In the genomic region with DNA sequence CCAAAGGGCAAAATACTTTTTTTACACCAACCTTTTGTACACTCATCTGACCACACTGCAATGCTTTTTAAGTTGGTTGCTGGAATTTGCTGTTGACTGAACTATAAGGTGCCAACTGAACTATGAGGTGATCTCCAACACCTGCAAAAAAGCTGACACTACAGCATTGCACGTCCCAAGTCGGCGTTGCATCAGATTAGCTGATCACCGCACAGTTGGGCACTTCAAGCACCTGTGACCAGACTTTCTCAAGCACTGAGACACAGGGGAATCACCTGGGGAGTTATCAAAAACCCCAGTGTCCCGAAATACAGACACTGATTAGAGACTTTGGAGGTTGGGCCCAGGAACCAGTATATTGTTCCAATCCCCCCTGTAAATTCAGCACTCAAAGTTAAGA, we compare ENCODE assay signal across 23 cellular contexts. TPM values are rescaled to one million over a fixed set of nuclear protein-coding genes. Genes with fewer than 3 reads are reported as not detected.
DNase-seq lines count a peak whose midpoint lies in the region; ATAC-seq and TF ChIP-seq lines count a peak whose summit lies in the region.
"Had no signal": no experiment of that assay in that cellular context is flagged by ENCODE, and none has a peak within 500 bp of the region (broad histone marks: within the 10 kb centered on the region; RNA-seq: fewer than 3 reads in every experiment).

No MANE protein-coding gene starts in this region.

- in situ Hi-C loops in transverse colon (cut with MboI; ENCODE audit: low pct_ligation_motif_present in 1 of 4, low pct_unique_long_range_greater_than_20kb in 1 of 4, low sequenced_read_pairs in 3 of 4) = no loop called here

- H3F3A ChIP-seq in MM.1S (ENCODE audit: insufficient read depth, low read length) = peaks cover 30% of the 10 kb centered on the region

- H3K79me2 ChIP-seq in MM.1S (ENCODE audit: low read length) = no peaks in the 10 kb centered on the region

- no peak overlapping the region for H2AFZ ChIP-seq in MM.1S (ENCODE audit: low read length)

- TF ChIP-seq CTCF in GM12865 (IDR thresholded peaks at IDR 0.05; ENCODE audit: insufficient read depth, low read depth, low read length, missing control alignments) = no peak
- no peak for TF ChIP-seq CTCF in MM.1S (IDR thresholded peaks at IDR 0.05; ENCODE audit: low read length)
- TF ChIP-seq CTCF in transverse colon (IDR thresholded peaks at IDR 0.05) = no peak

- no peaks in the 10 kb centered on the region for H3K27me3 ChIP-seq in MM.1S (replicated peaks; ENCODE audit: insufficient read depth, low read length)
- H3K27me3 ChIP-seq in transverse colon = peaks cover 11% of the 10 kb centered on the region
- H3K27me3 ChIP-seq: BLaER1, SJCRH30 had no signal

- 57 to 60% methylated on average over 1 to 5 of the region's 5 CpGs for WGBS in transverse colon (ENCODE audit: low coverage in 1 of 2), 2 donors

- H3K4me3 ChIP-seq in GM12865 (ENCODE audit: low read depth, low read length) (no peak overlapping the region), MM.1S (ENCODE audit: low read length) (no peak overlapping the region), transverse colon (no peak overlapping the region)
- H3K4me3 ChIP-seq: BLaER1, SJCRH30 had no signal

- no peaks in the 10 kb centered on the region for H3K36me3 Mint-ChIP-seq in memory B cell
- H3K36me3 Mint-ChIP-seq: CD4-positive, CD25-positive, alpha-beta regulatory T cell; T-cell had no signal

- no peaks in the 10 kb centered on the region; the same call in 1 of the 2 replicates for H3K36me3 ChIP-seq in MM.1S (replicated peaks; ENCODE audit: insufficient read depth, low read length)
- no peaks in the 10 kb centered on the region for H3K36me3 ChIP-seq in transverse colon
- H3K36me3 ChIP-seq: BLaER1, SJCRH30 had no signal

- no peaks in the 10 kb centered on the region for H3K4me1 Mint-ChIP-seq in memory B cell
- H3K4me1 Mint-ChIP-seq: CD4-positive, CD25-positive, alpha-beta regulatory T cell; T-cell had no signal

- peak overlapping the region; percentile 78 for H3K9ac ChIP-seq in MM.1S (ENCODE audit: low read length)
- H3K9ac ChIP-seq: BLaER1 had no signal

- no peaks in the 10 kb centered on the region for H3K9me3 ChIP-seq in MM.1S (replicated peaks; ENCODE audit: insufficient read depth, low read length)
- no peaks in the 10 kb centered on the region for H3K9me3 ChIP-seq in transverse colon
- H3K9me3 ChIP-seq: BLaER1, SJCRH30 had no signal

- TF ChIP-seq POLR2A in Raji (IDR thresholded peaks at IDR 0.05; ENCODE audit: insufficient read depth, low read depth, low read length) (peak; percentile 35; the same call in 1 of the 2 replicates), transverse colon (IDR thresholded peaks at IDR 0.05) (no peak)

- H3K4me3 Mint-ChIP-seq in memory B cell = no peak overlapping the region
- H3K4me3 Mint-ChIP-seq: CD4-positive, CD25-positive, alpha-beta regulatory T cell; T-cell had no signal

- H3K27ac ChIP-seq in MM.1S (ENCODE audit: low read length) = peak overlapping the region; percentile 99
- no peak overlapping the region for H3K27ac ChIP-seq in transverse colon
- H3K27ac ChIP-seq: BLaER1, SJCRH30 had no signal

- DNase-seq in GM12865 (ENCODE audit: low read depth) (peak; percentile 46), MM.1S (peak; percentile 99), memory B cell (ENCODE audit: low spot score in 2 of 2) (no peak), transverse colon (no peak), GM19238 (ENCODE audit: insufficient read length, low spot score) (no peak)
- DNase-seq in stimulated activated CD4-positive, alpha-beta T cell treated with anti-CD3 and anti-CD28 coated beads, Interleukin-15, amount 100 ng/mL, for 24 hours = no peak
- DNase-seq: CD4-positive, CD25-positive, alpha-beta regulatory T cell; DMS153; DND-41; NCI-H1105 treated with DMSO at 0.1 percent for 48 hours; NCI-H146; NCI-H2107; NCI-H524 treated with DMSO at 0.1 percent for 48 hours; NCI-H82; SJCRH30; T-cell had no signal

- H3K9me2 ChIP-seq in MM.1S (replicated peaks; ENCODE audit: insufficient read depth, low read length) = no peaks in the 10 kb centered on the region

- intact Hi-C loops in transverse colon (cut with DNase I; ENCODE audit: low total_unique reads) = no loop called here

- TF ChIP-seq EP300 in transverse colon (IDR thresholded peaks at IDR 0.05; ENCODE audit: low read depth) = no peak

- H3K27me3 Mint-ChIP-seq in memory B cell = peaks cover 5% of the 10 kb centered on the region
- H3K27me3 Mint-ChIP-seq: CD4-positive, CD25-positive, alpha-beta regulatory T cell had no signal

- ATAC-seq in memory B cell (ENCODE audit: low read depth) = peak; percentile 31
- ATAC-seq: Right ventricle myocardium inferior, SK-N-SH treated with all-trans-retinoic acid at 6 μM for 48 hours, T-cell had no signal

- H3K4me2 ChIP-seq in MM.1S (ENCODE audit: low read depth, low read length) = peak overlapping the region; percentile 50; the same call in 1 of the 2 replicates
- H3K4me2 ChIP-seq: BLaER1 had no signal

- no peaks in the 10 kb centered on the region for H4K20me1 ChIP-seq in MM.1S (ENCODE audit: insufficient read depth, low read length)
- H4K20me1 ChIP-seq: BLaER1 had no signal

- H3K4me1 ChIP-seq in MM.1S (ENCODE audit: low read length) (peaks cover 37% of the 10 kb centered on the region), transverse colon (no peaks in the 10 kb centered on the region)
- H3K4me1 ChIP-seq: BLaER1, SJCRH30 had no signal

- no peak overlapping the region for H3K27ac Mint-ChIP-seq in memory B cell
- H3K27ac Mint-ChIP-seq: CD4-positive, CD25-positive, alpha-beta regulatory T cell; T-cell had no signal

- no peaks in the 10 kb centered on the region for H3K9me3 Mint-ChIP-seq in memory B cell

RNA-seq across cellular contexts. Expression of a gene that starts 1.1 kb away (rescaled TPM):
- total RNA-seq in transverse colon = not detected
- total RNA-seq: CD4-positive, CD25-positive, alpha-beta regulatory T cell; MCF 10A; Right ventricle myocardium inferior; T-cell had no signal

RNA-seq across cellular contexts. Expression of a gene that starts 5.7 kb away (rescaled TPM):
- total RNA-seq in transverse colon = not detected
- total RNA-seq: CD4-positive, CD25-positive, alpha-beta regulatory T cell; HT-29; LHCN-M2; MCF 10A; Right ventricle myocardium inferior; SJCRH30; T-cell had no signal

Comparison
In these comparisons a context has a peak if more than half of its experiments do, and no peak if none do; other contexts are left out.
1. DNase-seq: peak in GM12865 (single experiment) and MM.1S (single experiment); none in memory B cell (0 of 2), transverse colon (single experiment), stimulated activated CD4-positive, alpha-beta T cell treated with anti-CD3 and anti-CD28 coated beads, Interleukin-15, amount 100 ng/mL, for 24 hours (single experiment) and GM19238 (single experiment).